ENCODE assay signal across 17 cellular contexts in the genomic region with DNA sequence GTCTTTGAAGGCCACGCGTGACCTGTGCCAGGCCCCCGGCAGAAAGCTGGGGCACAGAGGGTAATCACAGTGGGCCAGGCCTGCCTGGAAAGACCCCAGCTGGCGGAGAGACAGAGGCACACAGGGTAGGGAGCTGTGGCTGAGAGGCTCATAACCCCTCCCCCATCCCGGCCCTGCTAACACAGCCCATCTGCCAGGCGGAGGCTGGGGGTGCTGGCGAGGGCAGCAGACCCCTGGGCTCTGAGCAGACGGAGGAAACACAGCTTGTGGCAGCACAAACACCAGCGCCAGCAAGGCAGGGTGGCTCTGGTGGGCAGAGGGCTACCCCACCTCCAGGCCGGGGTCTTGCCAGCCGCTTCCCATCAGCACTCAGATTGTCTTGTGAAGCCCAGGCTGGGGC.
"Had no signal": no experiment of that assay in that cellular context is flagged by ENCODE, and none has a peak within 500 bp of the region (broad histone marks: within the 10 kb centered on the region; RNA-seq: fewer than 3 reads in every experiment).

No MANE protein-coding gene starts in this region.

- H3K36me3 Mint-ChIP-seq: activated naive CD8-positive, alpha-beta T cell treated with anti-CD3 and anti-CD28 coated beads, Interleukin-2, amount 10 ng/mL, durations not matched to agents 7 days and 5 days had no signal

- H3K36me3 ChIP-seq: gastrocnemius medialis, sigmoid colon, suprapubic skin had no signal

- H3K27me3 Mint-ChIP-seq: activated CD4-positive, alpha-beta T cell treated with anti-CD3 and anti-CD28 coated beads for 36 hours; activated CD8-positive, alpha-beta T cell treated with anti-CD3 and anti-CD28 coated beads for 36 hours; activated naive CD8-positive, alpha-beta T cell treated with anti-CD3 and anti-CD28 coated beads, Interleukin-2, amount 10 ng/mL, durations not matched to agents 7 days and 5 days; naive thymus-derived CD8-positive, alpha-beta T cell; progenitor cell of endocrine pancreas; T-cell had no signal

- H3K27ac ChIP-seq: gastrocnemius medialis, hepatocyte, suprapubic skin had no signal

- H3K9me3 ChIP-seq: gastrocnemius medialis, sigmoid colon, suprapubic skin had no signal

- ATAC-seq: activated CD4-positive, alpha-beta T cell treated with anti-CD3 and anti-CD28 coated beads for 36 hours; activated CD8-positive, alpha-beta T cell treated with anti-CD3 and anti-CD28 coated beads for 36 hours; activated T-cell treated with anti-CD3 and anti-CD28 coated beads, Interleukin-2, amount 50 U/mL, for 72 hours; gastrocnemius medialis; naive thymus-derived CD8-positive, alpha-beta T cell; T-cell had no signal

- H3K9me3 Mint-ChIP-seq: T-cell had no signal

- H3K4me3 Mint-ChIP-seq: activated CD4-positive, alpha-beta T cell treated with anti-CD3 and anti-CD28 coated beads for 36 hours; activated CD8-positive, alpha-beta T cell treated with anti-CD3 and anti-CD28 coated beads for 36 hours; activated naive CD8-positive, alpha-beta T cell treated with anti-CD3 and anti-CD28 coated beads, Interleukin-2, amount 10 ng/mL, durations not matched to agents 7 days and 5 days; activated T-cell treated with anti-CD3 and anti-CD28 coated beads, Interleukin-2, amount 50 U/mL, for 72 hours; naive thymus-derived CD8-positive, alpha-beta T cell; T-cell had no signal

- H3K4me3 ChIP-seq: gastrocnemius medialis, hepatocyte, sigmoid colon, suprapubic skin had no signal

- H3K27me3 ChIP-seq: gastrocnemius medialis, hepatocyte, sigmoid colon, suprapubic skin had no signal

- DNase-seq: activated CD4-positive, alpha-beta T cell treated with anti-CD3 and anti-CD28 coated beads for 36 hours; activated CD8-positive, alpha-beta memory T cell treated with anti-CD3 and anti-CD28 coated beads, Interleukin-2, amount 50 U/mL, for 4 hours; activated CD8-positive, alpha-beta T cell treated with anti-CD3 and anti-CD28 coated beads for 36 hours; activated naive CD8-positive, alpha-beta T cell treated with anti-CD3 and anti-CD28 coated beads, Interleukin-2, amount 10 ng/mL, durations not matched to agents 7 days and 5 days; activated T-cell treated with anti-CD3 and anti-CD28 coated beads, Interleukin-2, amount 50 U/mL, for 72 hours; effector CD4-positive, alpha-beta T cell; gastrocnemius medialis; kidney glomerular epithelial cell; sigmoid colon; stimulated activated CD4-positive, alpha-beta T cell treated with anti-CD3 and anti-CD28 coated beads, Interleukin-12 subunit alpha, Interleukin-12 subunit beta, amount 100 ng/mL, for 4 hours; stimulated activated naive CD4-positive, alpha-beta T cell treated with Interleukin-2 at 50 U/mL for 16 hours; T-cell; T1000 had no signal

- H3K27ac Mint-ChIP-seq: activated CD4-positive, alpha-beta T cell treated with anti-CD3 and anti-CD28 coated beads for 36 hours; activated CD8-positive, alpha-beta T cell treated with anti-CD3 and anti-CD28 coated beads for 36 hours; activated naive CD8-positive, alpha-beta T cell treated with anti-CD3 and anti-CD28 coated beads, Interleukin-2, amount 10 ng/mL, durations not matched to agents 7 days and 5 days; activated T-cell treated with anti-CD3 and anti-CD28 coated beads, Interleukin-2, amount 50 U/mL, for 72 hours; naive thymus-derived CD8-positive, alpha-beta T cell; progenitor cell of endocrine pancreas; T-cell had no signal
